In genomic region chr19:45477713-45478453, GRCh38 we compare ENCODE assay signal across 8 cellular contexts. TPM values are rescaled to one million over a fixed set of nuclear protein-coding genes. Genes with fewer than 3 reads are reported as not detected.
DNase-seq lines count a peak whose midpoint lies in the region; ATAC-seq and TF ChIP-seq lines count a peak whose summit lies in the region.

No MANE protein-coding gene starts in this region.

- 7% methylated on average over 12 of the region's 12 CpGs for whole genome bisulfite sequencing in liver
- 8 to 11% methylated on average over 12 of the region's 12 CpGs for WGBS in thyroid gland, 2 donors

- H3K36me3 ChIP-seq in liver (ENCODE audit: control insufficient read depth in 4 of 4, insufficient read depth in 3 of 4, low read depth in 1 of 4, low read length in 3 of 4) (no peaks in the 10 kb centered on the region), thyroid gland (no peaks in the 10 kb centered on the region)

- H3K27me3 ChIP-seq in liver (ENCODE audit: control insufficient read depth in 4 of 4, insufficient read depth in 4 of 4, low read length in 3 of 4) (peaks cover 0 to 2% (median 0%) of the 10 kb centered on the region in 4 donors), thyroid gland (no peaks in the 10 kb centered on the region)

- in situ Hi-C loops in astrocyte of the cerebellum (cut with HindIII; ENCODE audit: low sequenced_read_pairs): no loop called here

- TF ChIP-seq POLR2A in thyroid gland (IDR thresholded peaks at IDR 0.05): no peak

- H3K9me3 ChIP-seq in liver (ENCODE audit: control insufficient read depth in 4 of 4, low read length in 3 of 4) (no peaks in the 10 kb centered on the region), thyroid gland (no peaks in the 10 kb centered on the region)

- no peak for ATAC-seq in HG02642 (IDR thresholded peaks at IDR 0.05; ENCODE audit: poor library complexity, unreplicated experiment)

- H3K4me3 ChIP-seq in astrocyte of the cerebellum (ENCODE audit: low read depth, low read length) (peak overlapping the region; percentile 43), liver (ENCODE audit: low read depth in 1 of 3, low read length in 3 of 3) (no peak overlapping the region), thyroid gland (replicated peaks in 1 of 3) (peak overlapping the region in 1 of 3 donors; percentile 16)

- peak overlapping the region; percentile 92 to 97 for H3K27ac ChIP-seq in liver (ENCODE audit: low read depth in 1 of 2, low read length in 2 of 2)
- H3K27ac ChIP-seq in thyroid gland: peak overlapping the region in 2 of 3 donors; percentile 91 to 99

- DNase-seq in NCI-H2107 treated with DMSO at 0.1 percent for 48 hours (lab: John Stamatoyannopoulos, UW; ENCODE audit: unreplicated experiment) (peak; percentile 19), NCI-H2107 (lab: John Stamatoyannopoulos, UW) (no peak), NCI-H1105 treated with DMSO at 0.1 percent for 48 hours (lab: John Stamatoyannopoulos, UW) (peak; percentile 59), astrocyte of the cerebellum (ENCODE audit: low read depth) (no peak), thyroid gland (no peak), inferior parietal cortex (ENCODE audit: extremely low spot score) (no peak)

- TF ChIP-seq RAD21 in liver (IDR thresholded peaks at IDR 0.05): no peak

- TF ChIP-seq CTCF in astrocyte of the cerebellum (IDR thresholded peaks at IDR 0.05; ENCODE audit: low read depth, low read length, missing control alignments) (no peak), liver (IDR thresholded peaks at IDR 0.05; ENCODE audit: low read depth, low read length, missing input control) (no peak), thyroid gland (IDR thresholded peaks at IDR 0.05) (no peak)

- intact Hi-C loops in thyroid gland (cut with DNase I): loop anchor here (2.0 kb wide), 1 partner anchor 37 kb away; no protein-coding TSS in a partner anchor

- H3K4me1 ChIP-seq in liver (ENCODE audit: control insufficient read depth in 4 of 4, insufficient read depth in 4 of 4, low read length in 3 of 4) (peaks cover 0 to 10% (median 2%) of the 10 kb centered on the region in 4 donors), thyroid gland (peaks cover 5 to 19% of the 10 kb centered on the region in 2 donors)

- H3K9ac ChIP-seq in liver (ENCODE audit: low read depth in 1 of 2, low read length in 2 of 2): peak overlapping the region; percentile 95 to 99

TF ChIP-seq in liver, 16 proteins besides CTCF, POLR2A, EP300 and RAD21:
- TF ChIP-seq JUND (IDR thresholded peaks at IDR 0.05) (peak in 1 of 2 donors; percentile 6), ZBTB33 (IDR thresholded peaks at IDR 0.05) (no peak)
TF ChIP-seq in liver: peak in this region for 1.

RNA-seq across cellular contexts. Expression of gene FOSB, which starts 10.1 kb away (rescaled TPM):
- 1 to 10 TPM in 1 of 2 donors, under 1 TPM in 1; 0.28 to 1.3 TPM for total RNA-seq in liver
- polyA plus RNA-seq in liver: under 1 TPM; 0.18 to 0.51 TPM
- total RNA-seq in thyroid gland: 1 to 10 TPM; 1.6 to 3.3 (median 2.4) TPM

RNA-seq across cellular contexts. Expression of gene RTN2, which starts 19.0 kb away (rescaled TPM):
- 1 to 10 TPM; 1.0 to 1.6 TPM for total RNA-seq in liver
- 1 to 10 TPM; 1.3 to 3.5 TPM for polyA plus RNA-seq in liver
- 1 to 10 TPM; 1.8 to 7.3 (median 4.6) TPM for total RNA-seq in thyroid gland

RNA-seq across cellular contexts. Expression of gene PPM1N, which starts 20.4 kb away (rescaled TPM):
- total RNA-seq in liver: 1 to 10 TPM in 1 of 2 donors, under 1 TPM in 1; 0.17 to 1.5 TPM
- under 1 TPM; 0.45 to 0.49 TPM for polyA plus RNA-seq in liver
- total RNA-seq in thyroid gland: 1 to 10 TPM in 1 of 4 donors, under 1 TPM in 1, not detected in 2; 0.73 to 1.1 TPM

RNA-seq across cellular contexts. Expression of gene VASP, which starts 29.4 kb away (rescaled TPM):
- total RNA-seq in liver (10 to 100 TPM; 20.2 to 29.1 TPM), thyroid gland (10 to 100 TPM; 34.3 to 50.8 (median 45.1) TPM)
- polyA plus RNA-seq in liver: 10 to 100 TPM in 1 of 2 donors, 1 to 10 TPM in 1; 7.3 to 25.3 TPM

RNA-seq across cellular contexts. Expression of gene ERCC1, which starts 54.2 kb away (rescaled TPM):
- 10 to 100 TPM; 19.3 to 24.7 TPM for total RNA-seq in liver
- 10 to 100 TPM; 19.2 to 28.7 TPM for polyA plus RNA-seq in liver
- 100 to 1,000 TPM in 2 of 4 donors, 10 to 100 TPM in 2; 89.1 to 157 (median 113) TPM for total RNA-seq in thyroid gland

Comparison
In these comparisons a context has a peak if more than half of its experiments do, and no peak if none do; other contexts are left out.
1. DNase-seq: peak in NCI-H2107 treated with DMSO at 0.1 percent for 48 hours (single experiment) and NCI-H1105 treated with DMSO at 0.1 percent for 48 hours (single experiment); none in NCI-H2107 (single experiment), astrocyte of the cerebellum (single experiment), thyroid gland (0 of 2) and inferior parietal cortex (single experiment).